ENCODE assay signal across 8 cellular contexts in genomic region chr7:140697447-140698143, GRCh38. TPM values are rescaled to one million over a fixed set of nuclear protein-coding genes. Genes with fewer than 3 reads are reported as not detected.
DNase-seq lines count a peak whose midpoint lies in the region; ATAC-seq and TF ChIP-seq lines count a peak whose summit lies in the region.

No MANE protein-coding gene starts in this region.

- H3K27me3 Mint-ChIP-seq in CD8-positive, alpha-beta memory T cell, result peaks cover 0 to 6% of the 10 kb centered on the region in 2 donors
- no peaks in the 10 kb centered on the region for H3K27me3 Mint-ChIP-seq in osteocyte (ENCODE audit: unreplicated experiment)

- no peaks in the 10 kb centered on the region for H3K9me3 ChIP-seq in CD8-positive, alpha-beta memory T cell (ENCODE audit: low read length)
- H3K9me3 ChIP-seq in Peyer's patch, result no peaks in the 10 kb centered on the region
- H3K9me3 ChIP-seq in esophagus muscularis mucosa, result no peaks in the 10 kb centered on the region

- H3K4me1 Mint-ChIP-seq in CD8-positive, alpha-beta memory T cell, result peaks cover 38 to 51% (median 50%) of the 10 kb centered on the region in 3 donors
- peaks cover 24% of the 10 kb centered on the region for H3K4me1 Mint-ChIP-seq in osteocyte (ENCODE audit: unreplicated experiment)

- H3K36me3 ChIP-seq in CD8-positive, alpha-beta memory T cell (ENCODE audit: insufficient read depth, low read length), result no peaks in the 10 kb centered on the region
- no peaks in the 10 kb centered on the region for H3K36me3 ChIP-seq in Peyer's patch
- peaks cover 0 to 24% (median 10%) of the 10 kb centered on the region in 4 donors for H3K36me3 ChIP-seq in esophagus muscularis mucosa

- peak overlapping the region; percentile 77 for H3K27ac ChIP-seq in CD8-positive, alpha-beta memory T cell (ENCODE audit: low read depth, low read length)
- H3K27ac ChIP-seq in Peyer's patch (peak overlapping the region; percentile 91 to 94 (median 92)), esophagus muscularis mucosa (replicated peaks in 1 of 4) (peak overlapping the region; percentile 89 to 94 (median 93))

- peak overlapping the region; percentile 93 to 99 (median 97) for H3K27ac Mint-ChIP-seq in CD8-positive, alpha-beta memory T cell
- peak overlapping the region; percentile 99 for H3K27ac Mint-ChIP-seq in osteocyte (ENCODE audit: unreplicated experiment)

- H3K4me1 ChIP-seq in CD8-positive, alpha-beta memory T cell (ENCODE audit: insufficient read depth, low read length), result peaks cover 25% of the 10 kb centered on the region
- H3K4me1 ChIP-seq in Peyer's patch (peaks cover 0 to 20% (median 8%) of the 10 kb centered on the region in 4 donors), esophagus muscularis mucosa (peaks cover 29 to 37% (median 34%) of the 10 kb centered on the region in 4 donors)

- DNase-seq in CD8-positive, alpha-beta memory T cell, result no peak
- DNase-seq in Peyer's patch, result peak in 1 of 3 donors; percentile 44
- DNase-seq in esophagus muscularis mucosa (ENCODE audit: extremely low spot score), result no peak
- peak; percentile 53 for DNase-seq in osteocyte (ENCODE audit: extremely low spot score, unreplicated experiment)
- no peak for DNase-seq in GM13976 (ENCODE audit: low spot score)
- DNase-seq in dedifferentiated amniotic fluid mesenchymal stem cell (ENCODE audit: extremely low spot score), result no peak
- no peak for DNase-seq in iPS-NIHi7 (ENCODE audit: extremely low spot score)

- POLR2A ChIA-PET in CD8-positive, alpha-beta memory T cell (lab: Charles Lee), result no interaction called here

- H3K36me3 Mint-ChIP-seq in CD8-positive, alpha-beta memory T cell, result peaks cover 0 to 25% (median 3%) of the 10 kb centered on the region in 3 donors
- H3K36me3 Mint-ChIP-seq in osteocyte (ENCODE audit: unreplicated experiment), result peaks cover under 1% of the 10 kb centered on the region

- no peaks in the 10 kb centered on the region for H3K9me3 Mint-ChIP-seq in CD8-positive, alpha-beta memory T cell
- no peaks in the 10 kb centered on the region for H3K9me3 Mint-ChIP-seq in osteocyte (ENCODE audit: unreplicated experiment)

- no peak for TF ChIP-seq EP300 in esophagus muscularis mucosa (IDR thresholded peaks at IDR 0.05)

- in situ Hi-C loops in GM13976 (cut with MboI; ENCODE audit: low sequenced_read_pairs, unreplicated experiment), result no loop called here

- TF ChIP-seq CTCF in Peyer's patch (IDR thresholded peaks at IDR 0.05), result peak in 1 of 6 experiments; percentile 2
- no peak for TF ChIP-seq CTCF in esophagus muscularis mucosa (IDR thresholded peaks at IDR 0.05)
- TF ChIP-seq CTCF in osteocyte (IDR thresholded peaks at IDR 0.05), result no peak
- TF ChIP-seq CTCF in GM13976 (IDR thresholded peaks at IDR 0.05; ENCODE audit: borderline replicate concordance, control extremely low read depth, extremely low read depth, insufficient read depth, missing control alignments), result no peak

- no peaks in the 10 kb centered on the region for H3K27me3 ChIP-seq in CD8-positive, alpha-beta memory T cell (ENCODE audit: insufficient read depth, low read length, poor library complexity, severe bottlenecking)
- no peaks in the 10 kb centered on the region for H3K27me3 ChIP-seq in Peyer's patch
- no peaks in the 10 kb centered on the region for H3K27me3 ChIP-seq in esophagus muscularis mucosa

- H3K4me3 Mint-ChIP-seq in CD8-positive, alpha-beta memory T cell, result peak overlapping the region; percentile 90 to 99 (median 96)
- peak overlapping the region; percentile 99 for H3K4me3 Mint-ChIP-seq in osteocyte (ENCODE audit: unreplicated experiment)

- ATAC-seq in HG03442 (IDR thresholded peaks at IDR 0.05; ENCODE audit: unreplicated experiment), result no peak

- TF ChIP-seq POLR2A in Peyer's patch (IDR thresholded peaks at IDR 0.05), result no peak
- TF ChIP-seq POLR2A in esophagus muscularis mucosa (IDR thresholded peaks at IDR 0.05; ENCODE audit: low read depth), result no peak

- intact Hi-C loops in esophagus muscularis mucosa (cut with DNase I), result loop anchor here (5.0 to 10.0 kb wide), 2 partner anchors 225 to 317 kb away; partner anchors contain the start of genes BRAF and MRPS33

- CTCF ChIA-PET in CD8-positive, alpha-beta memory T cell (lab: Charles Lee), result no interaction called here

- 29% methylated on average over 23 of the region's 24 CpGs for WGBS in esophagus muscularis mucosa

- peak overlapping the region; percentile 93 for H3K4me3 ChIP-seq in CD8-positive, alpha-beta memory T cell (ENCODE audit: low read length)
- peak overlapping the region; percentile 79 to 98 (median 88) for H3K4me3 ChIP-seq in Peyer's patch
- peak overlapping the region; percentile 73 to 99 (median 87) for H3K4me3 ChIP-seq in esophagus muscularis mucosa

RNA-seq across cellular contexts. Expression of gene NDUFB2, which starts 1.1 kb away (rescaled TPM):
- total RNA-seq in CD8-positive, alpha-beta memory T cell, result 100 to 1,000 TPM; 209 to 231 TPM
- 464 TPM for polyA plus RNA-seq in CD8-positive, alpha-beta memory T cell
- total RNA-seq in Peyer's patch (100 to 1,000 TPM; 128 to 216 (median 173) TPM), esophagus muscularis mucosa (100 to 1,000 TPM; 235 to 279 (median 262) TPM), osteocyte (177 and 184 TPM in 2 replicates)

RNA-seq across cellular contexts. Expression of gene ADCK2, which starts 24.9 kb away (rescaled TPM):
- total RNA-seq in CD8-positive, alpha-beta memory T cell, result 10 to 100 TPM; 34.2 to 34.5 TPM
- polyA plus RNA-seq in CD8-positive, alpha-beta memory T cell, result 32.5 TPM
- 10 to 100 TPM; 19.8 to 40.4 (median 25.8) TPM for total RNA-seq in Peyer's patch
- total RNA-seq in esophagus muscularis mucosa, result 10 to 100 TPM; 19.2 to 43.5 (median 26.8) TPM
- 25.7 and 26.1 TPM in 2 replicates for total RNA-seq in osteocyte

RNA-seq across cellular contexts. Expression of gene DENND2A, which starts 57.0 kb away (rescaled TPM):
- total RNA-seq in CD8-positive, alpha-beta memory T cell, result not detected
- polyA plus RNA-seq in CD8-positive, alpha-beta memory T cell, result not detected
- total RNA-seq in Peyer's patch, result 10 to 100 TPM in 2 of 4 donors, 1 to 10 TPM in 2; 1.6 to 44.6 (median 8.3) TPM
- 10 to 100 TPM; 46.4 to 77.2 (median 59.2) TPM for total RNA-seq in esophagus muscularis mucosa
- 53.3 and 56.6 TPM in 2 replicates for total RNA-seq in osteocyte
